15 cellular contexts compared by ENCODE assay signal in genomic region chr7:23266918-23267317, GRCh38. TPM values are rescaled to one million over a fixed set of nuclear protein-coding genes. Genes with fewer than 3 reads are reported as not detected.
DNase-seq lines count a peak whose midpoint lies in the region; TF ChIP-seq lines count a peak whose summit lies in the region.
"Had no signal": no experiment of that assay in that cellular context is flagged by ENCODE, and none has a peak within 500 bp of the region (broad histone marks: within the 10 kb centered on the region; RNA-seq: fewer than 3 reads in every experiment).

No MANE protein-coding gene starts in this region.

- H3K27me3 ChIP-seq in Loucy (ENCODE audit: insufficient read depth, low read length, poor library complexity, severe bottlenecking) (no peaks in the 10 kb centered on the region), OCI-LY3 (ENCODE audit: low read depth, low read length) (no peaks in the 10 kb centered on the region), sigmoid colon (no peaks in the 10 kb centered on the region)

- no peaks in the 10 kb centered on the region for H3K9me2 ChIP-seq in Loucy (replicated peaks; ENCODE audit: low read depth, low read length)

- H3K4me1 Mint-ChIP-seq in osteocyte (ENCODE audit: unreplicated experiment): no peaks in the 10 kb centered on the region
- no peaks in the 10 kb centered on the region for H3K4me1 Mint-ChIP-seq in endothelial cell (ENCODE audit: unreplicated experiment)
- H3K4me1 Mint-ChIP-seq: CD4-positive, alpha-beta memory T cell had no signal

- H3K9me3 ChIP-seq in Loucy (ENCODE audit: insufficient read depth, low read depth, low read length) (no peaks in the 10 kb centered on the region; the same call in 1 of the 2 replicates), OCI-LY3 (ENCODE audit: insufficient read depth, low read length) (no peaks in the 10 kb centered on the region), sigmoid colon (no peaks in the 10 kb centered on the region)
- H3K9me3 ChIP-seq: HAP-1 had no signal

- H3K36me3 Mint-ChIP-seq in osteocyte (ENCODE audit: unreplicated experiment) (peaks cover 4% of the 10 kb centered on the region), endothelial cell (ENCODE audit: low read depth, unreplicated experiment) (no peaks in the 10 kb centered on the region)
- H3K36me3 Mint-ChIP-seq: CD4-positive, alpha-beta memory T cell had no signal

- H3K79me2 ChIP-seq in Loucy (ENCODE audit: insufficient read depth, low read length) (no peaks in the 10 kb centered on the region), OCI-LY3 (ENCODE audit: low read length) (no peaks in the 10 kb centered on the region)

- no peaks in the 10 kb centered on the region for H3F3A ChIP-seq in Loucy (ENCODE audit: low read depth)

- TF ChIP-seq CTCF in Loucy (conservative IDR thresholded peaks at IDR 0.05; ENCODE audit: low read length): no peak
- TF ChIP-seq CTCF in OCI-LY3 (IDR thresholded peaks at IDR 0.05; ENCODE audit: low read depth, low read length): no peak
- no peak for TF ChIP-seq CTCF in osteocyte (IDR thresholded peaks at IDR 0.05)
- no peak for TF ChIP-seq CTCF in sigmoid colon (IDR thresholded peaks at IDR 0.05)
- TF ChIP-seq CTCF in endothelial cell (IDR thresholded peaks at IDR 0.05; ENCODE audit: unreplicated experiment): no peak

- no peak overlapping the region for H3K27ac Mint-ChIP-seq in osteocyte (ENCODE audit: unreplicated experiment)
- no peak overlapping the region for H3K27ac Mint-ChIP-seq in endothelial cell (ENCODE audit: unreplicated experiment)
- H3K27ac Mint-ChIP-seq: CD4-positive, alpha-beta memory T cell had no signal

- intact Hi-C loops in sigmoid colon (cut with DNase I): no loop called here

- peak overlapping the region; percentile 45; the same call in 1 of the 2 replicates for H2AFZ ChIP-seq in Loucy (ENCODE audit: low read length)
- peak overlapping the region; percentile 21; the same call in 1 of the 2 replicates for H2AFZ ChIP-seq in OCI-LY3 (ENCODE audit: low read depth, low read length)

- WGBS in sigmoid colon, 2 donors: 84 to 85% methylated on average over 2 of the region's 2 CpGs

- no peaks in the 10 kb centered on the region for H3K9me3 Mint-ChIP-seq in osteocyte (ENCODE audit: unreplicated experiment)
- H3K9me3 Mint-ChIP-seq in endothelial cell (ENCODE audit: unreplicated experiment): no peaks in the 10 kb centered on the region

- no peaks in the 10 kb centered on the region for H3K4me1 ChIP-seq in Loucy (ENCODE audit: insufficient read depth, low read length, poor library complexity, severe bottlenecking)
- peaks cover 5% of the 10 kb centered on the region; the same call in 1 of the 2 replicates for H3K4me1 ChIP-seq in OCI-LY3 (ENCODE audit: low read length)
- H3K4me1 ChIP-seq in sigmoid colon: peaks cover 0 to 3% (median 0%) of the 10 kb centered on the region in 4 donors
- H3K4me1 ChIP-seq: HAP-1 had no signal

- H3K4me3 ChIP-seq in Loucy (ENCODE audit: low read length, poor library complexity, severe bottlenecking) (no peak overlapping the region), OCI-LY3 (ENCODE audit: low read length) (no peak overlapping the region), sigmoid colon (no peak overlapping the region)
- H3K4me3 ChIP-seq: HAP-1 had no signal

- DNase-seq in osteocyte (ENCODE audit: extremely low spot score, unreplicated experiment) (peak; percentile 67), sigmoid colon (no peak), endothelial cell (ENCODE audit: low spot score) (no peak)
- no peak for DNase-seq in activated effector memory CD4-positive, alpha-beta T cell treated with anti-CD3 and anti-CD28 coated beads, Interleukin-2, amount 50 U/mL, for 16 hours
- DNase-seq: C1 segment of cervical spinal cord; Calu3; CD4-positive, alpha-beta memory T cell; COR-L47; DMS79; EL; GF-D8; GOT3 had no signal

- H3K4me2 ChIP-seq in Loucy (ENCODE audit: low read depth, low read length, poor library complexity, severe bottlenecking) (no peak overlapping the region), OCI-LY3 (ENCODE audit: low read length) (no peak overlapping the region)

- no peak for TF ChIP-seq EP300 in sigmoid colon (IDR thresholded peaks at IDR 0.05)

- H3K4me3 Mint-ChIP-seq in osteocyte (ENCODE audit: unreplicated experiment) (no peak overlapping the region), endothelial cell (ENCODE audit: unreplicated experiment) (no peak overlapping the region)
- H3K4me3 Mint-ChIP-seq: CD4-positive, alpha-beta memory T cell had no signal

- H3K27ac ChIP-seq in OCI-LY3 (ENCODE audit: low read length) (no peak overlapping the region), sigmoid colon (no peak overlapping the region)

- no peak for TF ChIP-seq POLR2A in sigmoid colon (IDR thresholded peaks at IDR 0.05)

- H3K9ac ChIP-seq in Loucy (ENCODE audit: low read depth, low read length, poor library complexity, severe bottlenecking): no peak overlapping the region
- no peak overlapping the region for H3K9ac ChIP-seq in OCI-LY3 (ENCODE audit: low read length)

- H4K20me1 ChIP-seq in Loucy (ENCODE audit: insufficient read depth, low read length, poor library complexity, severe bottlenecking) (no peaks in the 10 kb centered on the region), OCI-LY3 (ENCODE audit: insufficient read depth, low read length) (no peaks in the 10 kb centered on the region)

- H3K27me3 Mint-ChIP-seq in osteocyte (ENCODE audit: unreplicated experiment): no peaks in the 10 kb centered on the region
- H3K27me3 Mint-ChIP-seq in endothelial cell (ENCODE audit: unreplicated experiment): peaks cover 1% of the 10 kb centered on the region

- no peaks in the 10 kb centered on the region for H3K36me3 ChIP-seq in Loucy (ENCODE audit: insufficient read depth, low read length)
- H3K36me3 ChIP-seq in OCI-LY3 (replicated peaks; ENCODE audit: low read depth, low read length): no peaks in the 10 kb centered on the region
- no peaks in the 10 kb centered on the region for H3K36me3 ChIP-seq in sigmoid colon
- H3K36me3 ChIP-seq: HAP-1 had no signal

RNA-seq across cellular contexts. Expression of gene GPNMB, which starts 20.3 kb away (rescaled TPM):
- 97.2 and 116 TPM in 2 replicates for total RNA-seq in osteocyte
- 100 to 1,000 TPM in 2 of 4 donors, 10 to 100 TPM in 2; 68.8 to 105 (median 94.5) TPM for total RNA-seq in sigmoid colon
- 100 to 1,000 TPM in 1 of 3 donors, 10 to 100 TPM in 2; 23.4 to 224 (median 32.4) TPM for polyA plus RNA-seq in sigmoid colon
- 0.49 TPM for total RNA-seq in endothelial cell (ENCODE audit: unreplicated experiment)
- polyA plus RNA-seq: CD4-positive, alpha-beta memory T cell had no signal

RNA-seq across cellular contexts. Expression of gene MALSU1, which starts 32.2 kb away (rescaled TPM):
- total RNA-seq in osteocyte (44.8 and 46.2 TPM in 2 replicates), sigmoid colon (10 to 100 TPM; 38.5 to 94.0 (median 71.1) TPM), endothelial cell (ENCODE audit: unreplicated experiment) (41.5 TPM)
- 10 to 100 TPM; 32.4 to 47.4 (median 34.3) TPM for polyA plus RNA-seq in sigmoid colon

Comparison
In these comparisons a context has a peak if more than half of its experiments do, and no peak if none do; other contexts are left out.
1. RNA of gene GPNMB, which starts 20.3 kb away (total RNA-seq): 68.8 to 105 TPM in sigmoid colon and 97.2 to 116 TPM in osteocyte; 0.49 TPM in endothelial cell (single experiment); every median in the first group is over 10 times any median in the second.